Comparison of ENCODE assay signal across 28 cellular contexts in the genomic region with DNA sequence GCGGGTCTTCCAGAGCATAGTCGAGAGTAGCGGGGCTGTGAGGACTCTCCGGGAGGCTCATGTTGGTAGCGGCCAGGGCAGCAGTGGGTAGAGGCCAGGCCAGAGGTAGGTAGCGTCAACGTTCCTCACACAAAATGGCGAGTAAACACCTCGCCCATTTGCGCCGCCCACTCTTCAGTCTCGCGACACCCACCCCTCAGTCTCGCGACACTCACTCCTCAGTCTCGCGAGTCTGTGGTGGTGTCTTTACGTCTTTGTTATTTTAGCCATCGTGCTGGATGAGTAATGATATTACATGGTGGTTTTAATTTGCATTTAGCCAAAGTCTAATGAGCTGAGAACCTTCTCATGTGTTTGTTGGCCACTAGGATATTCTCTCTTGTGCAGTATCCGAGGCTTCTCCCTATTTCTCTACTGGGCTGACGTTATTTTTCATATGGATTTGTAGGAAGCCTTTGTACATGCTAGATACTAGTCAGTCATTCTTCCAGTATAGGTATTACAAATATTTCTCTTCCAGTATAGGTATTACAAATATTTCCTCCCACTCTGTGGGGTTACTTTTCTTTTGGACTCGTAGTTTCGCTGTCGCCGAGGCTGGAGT. TPM values are rescaled to one million over a fixed set of nuclear protein-coding genes. Genes with fewer than 3 reads are reported as not detected.
"Had no signal": no experiment of that assay in that cellular context is flagged by ENCODE, and none has a peak within 500 bp of the region (broad histone marks: within the 10 kb centered on the region; RNA-seq: fewer than 3 reads in every experiment).

TSPYL6 (minus strand) TSS at position 139 of the 604 bp plus-strand sequence; CDS start at position 61, 78 bp downstream.

- H3K36me3 ChIP-seq: suprapubic skin, thoracic aorta, thyroid gland, transverse colon, upper lobe of left lung, upper lobe of right lung, uterus, vagina had no signal

- H3K4me3 ChIP-seq: stomach, suprapubic skin, thoracic aorta, thyroid gland, tibial artery, tibial nerve, transverse colon, upper lobe of left lung, upper lobe of right lung, uterus, vagina had no signal

- H3K27me3 ChIP-seq: stomach, suprapubic skin, thyroid gland, tibial artery, tibial nerve, transverse colon, upper lobe of left lung, upper lobe of right lung, uterus, vagina had no signal

- H3K4me1 ChIP-seq: suprapubic skin, transverse colon, upper lobe of left lung, upper lobe of right lung, uterus, vagina had no signal

- H3K9me3 ChIP-seq: stomach, suprapubic skin, thoracic aorta, thyroid gland, tibial artery, transverse colon, upper lobe of left lung, upper lobe of right lung, uterus, vagina had no signal

- FAIRE-seq: urothelium cell line had no signal

- H3K27ac ChIP-seq: stomach, suprapubic skin, thoracic aorta, thyroid gland, tibial artery, tibial nerve, transverse colon, upper lobe of left lung, upper lobe of right lung, uterus, vagina had no signal

- DNase-seq: stimulated activated CD4-positive, alpha-beta T cell treated with anti-CD3 and anti-CD28 coated beads, Interleukin-2, amount 100 ng/mL, for 48 hours; stimulated activated CD4-positive, alpha-beta T cell treated with anti-CD3 and anti-CD28 coated beads, Interleukin-4, amount 100 ng/mL, for 1 hour; stimulated activated CD4-positive, alpha-beta T cell treated with anti-CD3 and anti-CD28 coated beads, Interleukin-4, amount 100 ng/mL, for 24 hours; stimulated activated CD4-positive, alpha-beta T cell treated with anti-CD3 and anti-CD28 coated beads, Interleukin-4, amount 100 ng/mL, for 4 hours; stimulated activated CD8-positive, alpha-beta memory T cell treated with anti-CD3 and anti-CD28 coated beads, Interleukin-4, amount 100 ng/mL, for 48 hours; stimulated activated naive B cell treated with anti-CD40 and anti-IgM and Interleukin-4, amounts not matched to agents 10 μg/mL and 1 μg/mL and 100 μg/mL, for 72 hours; stimulated activated naive CD4-positive, alpha-beta T cell; stimulated activated naive CD4-positive, alpha-beta T cell treated with Interleukin-2 at 50 U/mL for 16 hours; stimulated activated naive CD8-positive, alpha-beta T cell treated with anti-CD3 and anti-CD28 coated beads, Interleukin-15, amount 100 ng/mL, for 72 hours; stimulated activated naive CD8-positive, alpha-beta T cell treated with anti-CD3 and anti-CD28 coated beads, Interleukin-15, Interleukin-2, amounts not matched to agents 100 U/mL and 50 U/mL, for 24 hours; stomach; substantia nigra; thyroid gland; tibial artery; transverse colon; trophoblast cell; upper lobe of right lung; uterus had no signal

- ATAC-seq: stimulated activated effector memory CD8-positive, alpha-beta T cell treated with anti-CD3 and anti-CD28 coated beads, Interleukin-12 subunit alpha, Interleukin-12 subunit beta, amount 100 ng/mL, for 72 hours; stimulated activated memory B cell treated with anti-CD40 and anti-IgM and Interleukin-4, amounts not matched to agents 10 μg/mL and 1 μg/mL and 100 μg/mL, for 72 hours; stimulated activated naive B cell treated with anti-CD40 and anti-IgM and Interleukin-4, amounts not matched to agents 10 μg/mL and 1 μg/mL and 100 μg/mL, for 72 hours; stimulated activated naive CD8-positive, alpha-beta T cell treated with anti-CD3 and anti-CD28 coated beads, Interleukin-15, amount 100 ng/mL, for 72 hours; stimulated activated naive CD8-positive, alpha-beta T cell treated with anti-CD3 and anti-CD28 coated beads, Interleukin-15, Interleukin-2, amounts not matched to agents 100 U/mL and 50 U/mL, for 24 hours; upper lobe of right lung had no signal

RNA-seq across cellular contexts. Expression of gene TSPYL6, which starts in this region (rescaled TPM):
- total RNA-seq: stomach, suprapubic skin, transverse colon, upper lobe of right lung, ureter, vagina had no signal
- polyA plus RNA-seq: stomach, urinary bladder had no signal
